ENCODE assay signal across 1 cellular context in genomic region chr2:100984892-100985307, GRCh38.
TF ChIP-seq lines count a peak whose summit lies in the region.

No MANE protein-coding gene starts in this region.

TF ChIP-seq in HepG2, 621 proteins besides CTCF, POLR2A, EP300 and RAD21 (continued from another document):
- TF ChIP-seq HMGXB4 (CRISPR knock-in tag; IDR thresholded peaks at IDR 0.05; ENCODE audit: borderline replicate concordance in 1 of 2, low read depth in 1 of 2) (peak in 1 of 2 experiments; percentile 68; a peak in 2 of 4 replicates), NR2F6 (IDR thresholded peaks at IDR 0.05) (no peak), NR2F6 (CRISPR knock-in tag; IDR thresholded peaks at IDR 0.05) (peak; percentile 43; the same call in 1 of the 2 replicates), STAT5B (CRISPR knock-in tag; IDR thresholded peaks at IDR 0.05) (no peak), ZNF749 (CRISPR knock-in tag; IDR thresholded peaks at IDR 0.05; ENCODE audit: borderline replicate concordance) (no peak), FOXK2 (IDR thresholded peaks at IDR 0.05) (0 out of 2 replicates have a peak, but pooled peaks have one; percentile 19), FOXO1 (CRISPR knock-in tag; IDR thresholded peaks at IDR 0.05) (peak; percentile 41; the same call in 1 of the 2 replicates), ZNF431 (CRISPR knock-in tag; IDR thresholded peaks at IDR 0.05; ENCODE audit: borderline replicate concordance, low read depth) (no peak), HNF1B (CRISPR knock-in tag; IDR thresholded peaks at IDR 0.05) (peak; percentile 59; the same call in 1 of the 2 replicates), KAT2B (IDR thresholded peaks at IDR 0.05; ENCODE audit: borderline replicate concordance, low read depth, low read length) (no peak), RXRA (CRISPR knock-in tag; IDR thresholded peaks at IDR 0.05) (0 out of 2 replicates have a peak, but pooled peaks have one; percentile 40), ZBTB42 (CRISPR knock-in tag; IDR thresholded peaks at IDR 0.05) (no peak), GPBP1L1 (CRISPR knock-in tag; IDR thresholded peaks at IDR 0.05) (no peak), SOX6 (IDR thresholded peaks at IDR 0.05) (0 out of 2 replicates have a peak, but pooled peaks have one; percentile 30), SOX6 (CRISPR knock-in tag; IDR thresholded peaks at IDR 0.05) (no peak), UBTF (CRISPR knock-in tag; IDR thresholded peaks at IDR 0.05) (no peak), FOSL2 (CRISPR knock-in tag; IDR thresholded peaks at IDR 0.05) (peak; percentile 41), ZNF577 (CRISPR knock-in tag; IDR thresholded peaks at IDR 0.05; ENCODE audit: borderline replicate concordance, low read depth) (no peak), ZBTB38 (CRISPR knock-in tag; IDR thresholded peaks at IDR 0.05) (peak; percentile 57; the same call in 1 of the 2 replicates), KIAA2018 (CRISPR knock-in tag; IDR thresholded peaks at IDR 0.05; ENCODE audit: borderline replicate concordance) (0 out of 2 replicates have a peak, but pooled peaks have one; percentile 36), TRIM24 (CRISPR knock-in tag; IDR thresholded peaks at IDR 0.05) (no peak)
TF ChIP-seq in HepG2: peak in this region for 65.
